Comparison of ENCODE assay signal across 10 cellular contexts in the genomic region with DNA sequence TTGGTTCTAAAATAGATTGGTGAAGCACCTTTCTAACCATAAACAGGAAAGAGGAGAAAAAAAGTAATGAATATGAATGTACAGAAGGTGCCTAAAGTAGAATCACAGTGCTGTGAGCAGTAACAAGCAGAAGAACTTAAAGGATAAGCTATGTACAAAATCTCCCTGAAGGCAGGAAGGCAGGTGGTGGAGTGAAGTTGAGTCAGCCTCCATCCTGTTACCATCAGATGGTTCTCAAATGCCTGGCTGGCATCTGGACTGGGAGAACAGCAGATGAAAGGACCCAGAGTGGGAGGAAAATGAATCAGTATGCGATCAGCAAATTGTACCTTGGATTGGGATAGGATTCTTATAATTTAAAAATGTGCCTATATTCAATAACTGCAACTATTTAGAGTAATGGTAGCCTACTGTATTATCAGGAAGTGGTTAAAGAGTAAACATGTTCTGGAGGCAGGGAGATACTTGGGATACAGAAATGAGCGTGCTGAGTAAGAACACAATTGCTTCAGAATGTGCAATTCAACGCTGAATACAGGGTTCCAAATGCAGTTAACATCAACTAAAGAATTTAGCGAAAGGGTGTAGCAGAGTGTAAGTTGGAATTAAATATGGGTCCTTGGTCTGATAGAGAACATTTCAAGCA. TPM values are rescaled to one million over a fixed set of nuclear protein-coding genes. Genes with fewer than 3 reads are reported as not detected.
DNase-seq lines count a peak whose midpoint lies in the region; ATAC-seq and TF ChIP-seq lines count a peak whose summit lies in the region.
"Had no signal": no experiment of that assay in that cellular context is flagged by ENCODE, and none has a peak within 500 bp of the region (broad histone marks: within the 10 kb centered on the region; RNA-seq: fewer than 3 reads in every experiment).

No MANE protein-coding gene starts in this region.

- peaks cover 3% of the 10 kb centered on the region for H3K36me3 Mint-ChIP-seq in T-helper 1 cell treated with Interleukin-12 subunit alpha and Interleukin-12 subunit beta and Interleukin-4 antibody, amounts not matched to agents 30 μg/mL and 1 μg/mL, for 36 hours (ENCODE audit: low read depth)

- H3K4me1 Mint-ChIP-seq in T-helper 1 cell treated with Interleukin-12 subunit alpha and Interleukin-12 subunit beta and Interleukin-4 antibody, amounts not matched to agents 30 μg/mL and 1 μg/mL, for 36 hours (ENCODE audit: low read depth): peaks cover 15% of the 10 kb centered on the region

- no peaks in the 10 kb centered on the region for H3K9me3 ChIP-seq in iPS-18a (ENCODE audit: control insufficient read depth, low read depth, low read length)
- no peaks in the 10 kb centered on the region for H3K9me3 ChIP-seq in subcutaneous abdominal adipose tissue (ENCODE audit: control insufficient read depth in 5 of 5, low read length in 5 of 5)
- H3K9me3 ChIP-seq in uterus: no peaks in the 10 kb centered on the region
- H3K9me3 ChIP-seq: neutrophil had no signal

- TF ChIP-seq CTCF in GM10248 (IDR thresholded peaks at IDR 0.05; ENCODE audit: control extremely low read depth, extremely low read depth, low read depth, missing control alignments) (no peak), uterus (IDR thresholded peaks at IDR 0.05) (no peak)

- intact Hi-C loops in uterus (cut with DNase I; ENCODE audit: low total_unique reads): no loop called here

- no peak for ATAC-seq in GM21723 (IDR thresholded peaks at IDR 0.05; ENCODE audit: unreplicated experiment)

- H3K4me3 ChIP-seq in iPS-18a (ENCODE audit: low read length) (peak overlapping the region; percentile 79), subcutaneous abdominal adipose tissue (ENCODE audit: low read depth in 1 of 5, low read length in 5 of 5) (peak overlapping the region in 4 of 5 donors; percentile 84 to 98 (median 93)), uterus (no peak overlapping the region)

- CTCF ChIA-PET in GM10248 (lab: Yijun Ruan, JAX): interaction anchor here (1.0 to 1.7 kb wide), 4 partner anchors 8 to 203 kb away, joined by 3 to 4 read pairs (median 3); no protein-coding TSS in a partner anchor

- H3K27ac ChIP-seq in iPS-18a (ENCODE audit: low read length) (no peak overlapping the region), subcutaneous abdominal adipose tissue (ENCODE audit: low read depth, low read length) (peak overlapping the region; percentile 99), uterus (peak overlapping the region in 1 of 2 donors; percentile 95)

- no peak overlapping the region for H3K27ac Mint-ChIP-seq in T-helper 1 cell treated with Interleukin-12 subunit alpha and Interleukin-12 subunit beta and Interleukin-4 antibody, amounts not matched to agents 30 μg/mL and 1 μg/mL, for 36 hours

- TF ChIP-seq POLR2A in uterus (IDR thresholded peaks at IDR 0.05): no peak

- no peaks in the 10 kb centered on the region for H3K27me3 ChIP-seq in iPS-18a (ENCODE audit: control insufficient read depth, insufficient read depth, low read length)
- no peaks in the 10 kb centered on the region for H3K27me3 ChIP-seq in subcutaneous abdominal adipose tissue (ENCODE audit: control insufficient read depth in 5 of 5, insufficient read depth in 4 of 5, low read length in 5 of 5)
- no peaks in the 10 kb centered on the region for H3K27me3 ChIP-seq in uterus
- H3K27me3 ChIP-seq: neutrophil had no signal

- no peaks in the 10 kb centered on the region for H3K36me3 ChIP-seq in iPS-18a (ENCODE audit: control insufficient read depth, low read depth, low read length)
- no peaks in the 10 kb centered on the region for H3K36me3 ChIP-seq in subcutaneous abdominal adipose tissue (ENCODE audit: control insufficient read depth in 5 of 5, insufficient read depth in 5 of 5, low read length in 5 of 5)
- no peaks in the 10 kb centered on the region for H3K36me3 ChIP-seq in uterus
- H3K36me3 ChIP-seq: neutrophil had no signal

- no peak for DNase-seq in T-helper 1 cell
- DNase-seq in UCSD-AML1 (lab: John Stamatoyannopoulos, UW; ENCODE audit: unreplicated experiment): peak; percentile 5
- no peak for DNase-seq in GM10248 (ENCODE audit: extremely low spot score)
- DNase-seq in uterus: no peak
- DNase-seq: stimulated activated naive CD4-positive, alpha-beta T cell treated with Interleukin-2 at 50 U/mL for 16 hours had no signal

- peak overlapping the region; percentile 57 for H3K4me3 Mint-ChIP-seq in T-helper 1 cell treated with Interleukin-12 subunit alpha and Interleukin-12 subunit beta and Interleukin-4 antibody, amounts not matched to agents 30 μg/mL and 1 μg/mL, for 36 hours

- POLR2A ChIA-PET in GM10248 (lab: Yijun Ruan, JAX): no interaction called here

- H3K4me1 ChIP-seq in iPS-18a (ENCODE audit: control insufficient read depth, low read depth, low read length) (peaks cover 27% of the 10 kb centered on the region), subcutaneous abdominal adipose tissue (ENCODE audit: control insufficient read depth in 5 of 5, insufficient read depth in 5 of 5, low read length in 5 of 5) (peaks cover 0 to 26% (median 20%) of the 10 kb centered on the region in 5 donors), uterus (no peaks in the 10 kb centered on the region)

- peaks cover 72% of the 10 kb centered on the region for H3K27me3 Mint-ChIP-seq in T-helper 1 cell treated with Interleukin-12 subunit alpha and Interleukin-12 subunit beta and Interleukin-4 antibody, amounts not matched to agents 30 μg/mL and 1 μg/mL, for 36 hours (ENCODE audit: low read depth)

- H3K9ac ChIP-seq in iPS-18a (ENCODE audit: low read length) (no peak overlapping the region), subcutaneous abdominal adipose tissue (ENCODE audit: low read length in 5 of 5) (peak overlapping the region in 1 of 5 donors; percentile 94)

- no peaks in the 10 kb centered on the region for H3K9me3 Mint-ChIP-seq in T-helper 1 cell treated with Interleukin-12 subunit alpha and Interleukin-12 subunit beta and Interleukin-4 antibody, amounts not matched to agents 30 μg/mL and 1 μg/mL, for 36 hours

RNA-seq across cellular contexts. Expression of a gene that starts 21.1 kb away (rescaled TPM):
- 10 to 100 TPM; 16.9 to 60.1 (median 38.0) TPM for total RNA-seq in uterus

Comparison
In these comparisons a context has a peak if more than half of its experiments do, and no peak if none do; other contexts are left out.
1. H3K4me3 ChIP-seq: peak in iPS-18a (single experiment) and subcutaneous abdominal adipose tissue (4 of 5); none in uterus (0 of 2).